Comparison of ENCODE assay signal across 10 cellular contexts in the genomic region with DNA sequence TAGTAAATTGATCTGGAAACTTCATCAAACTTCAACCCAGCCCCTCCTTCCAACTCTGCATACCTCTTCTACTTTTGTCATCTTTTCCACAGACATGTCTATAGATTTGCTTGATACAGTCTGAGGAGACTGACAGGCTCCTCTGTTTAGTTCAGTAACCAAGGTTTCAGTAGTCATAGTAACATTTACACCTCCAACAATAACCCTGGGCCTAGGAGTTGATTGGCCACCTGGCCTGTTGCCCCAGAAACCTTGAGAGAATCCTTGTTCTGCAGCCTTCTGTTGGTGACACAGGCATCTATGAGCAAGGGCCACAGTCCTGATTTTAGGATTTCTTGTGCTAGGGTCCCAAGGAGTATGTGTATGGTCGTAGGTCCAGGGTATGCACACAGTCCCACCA. TPM values are rescaled to one million over a fixed set of nuclear protein-coding genes. Genes with fewer than 3 reads are reported as not detected.
DNase-seq lines count a peak whose midpoint lies in the region; ATAC-seq and TF ChIP-seq lines count a peak whose summit lies in the region.
"Had no signal": no experiment of that assay in that cellular context is flagged by ENCODE, and none has a peak within 500 bp of the region (broad histone marks: within the 10 kb centered on the region; RNA-seq: fewer than 3 reads in every experiment).

A gene (minus strand): TSS at position 122 of the 400 bp plus-strand sequence. CDS start 26 bp downstream, at position 96.

- CTCF ChIA-PET in CD8-positive, alpha-beta T cell (lab: Charles Lee): interaction anchor here (1.2 kb wide), 1 partner anchor 14 kb away, joined by 3 read pairs; a partner anchor contains a TSS

- peaks cover 49% of the 10 kb centered on the region for H3K36me3 Mint-ChIP-seq in CD8-positive, alpha-beta T cell

- peak; percentile 40 for ATAC-seq in CD8-positive, alpha-beta T cell

- no peak within 1 kb of the TSS for H3K4me3 ChIP-seq in CD8-positive, alpha-beta T cell (ENCODE audit: low read depth, low read length)
- H3K4me3 ChIP-seq in epithelial cell of esophagus (ENCODE audit: low read length): no peak within 1 kb of the TSS
- no peak within 1 kb of the TSS for H3K4me3 ChIP-seq in transverse colon
- H3K4me3 ChIP-seq: upper lobe of left lung had no signal

- 85% methylated on average over 1 of the region's 1 CpG; no CpG with 5 or more reads in 1 of the 2 donors for WGBS in transverse colon (ENCODE audit: low coverage in 1 of 2), 2 donors

- H3K36me3 ChIP-seq in CD8-positive, alpha-beta T cell (ENCODE audit: insufficient read depth, low read length): peaks cover 30% of the 10 kb centered on the region
- H3K36me3 ChIP-seq in transverse colon: peaks cover 0 to 49% (median 24%) of the 10 kb centered on the region in 4 donors

- H3K9me3 Mint-ChIP-seq in CD8-positive, alpha-beta T cell: no peaks in the 10 kb centered on the region

- TF ChIP-seq CTCF in 22Rv1 (IDR thresholded peaks at IDR 0.05) (no peak), epithelial cell of esophagus (IDR thresholded peaks at IDR 0.05; ENCODE audit: insufficient read depth, low read depth, low read length, missing control alignments) (no peak), transverse colon (IDR thresholded peaks at IDR 0.05) (no peak)
- TF ChIP-seq CTCF in CD8-positive, alpha-beta T cell (IDR thresholded peaks at IDR 0.05): no peak

- in situ Hi-C loops in transverse colon (cut with MboI; ENCODE audit: low pct_ligation_motif_present in 1 of 4, low pct_unique_long_range_greater_than_20kb in 1 of 4, low sequenced_read_pairs in 3 of 4): no loop called here

- DNase-seq in CD8-positive, alpha-beta T cell: peak in 1 of 7 experiments; percentile 23
- DNase-seq in RKO (ENCODE audit: low spot score) (peak; percentile 46), epithelial cell of esophagus (ENCODE audit: low read depth) (peak; percentile 32), NK-92 (lab: John Stamatoyannopoulos, UW; ENCODE audit: unreplicated experiment) (no peak), activated gamma-delta T cell (lab: John Stamatoyannopoulos, UW) (no peak), NCI-H1436 (lab: John Stamatoyannopoulos, UW) (no peak), transverse colon (no peak)
- DNase-seq: NCI-H526 treated with DMSO at 0.1 percent for 48 hours, upper lobe of left lung had no signal

- intact Hi-C loops in CD8-positive, alpha-beta T cell (cut with DNase I, micrococcal nuclease): no loop called here
- intact Hi-C loops in transverse colon (cut with DNase I; ENCODE audit: low total_unique reads): no loop called here

- POLR2A ChIA-PET in CD8-positive, alpha-beta T cell (lab: Charles Lee): no interaction called here

- TF ChIP-seq POLR2A in transverse colon (IDR thresholded peaks at IDR 0.05): no peak

- H3K9me3 ChIP-seq in CD8-positive, alpha-beta T cell (ENCODE audit: low read length): no peaks in the 10 kb centered on the region
- H3K9me3 ChIP-seq in transverse colon: no peaks in the 10 kb centered on the region
- H3K9me3 ChIP-seq: upper lobe of left lung had no signal

- no peak within 1 kb of the TSS for H3K4me3 Mint-ChIP-seq in CD8-positive, alpha-beta T cell

- no peaks in the 10 kb centered on the region for H3K4me1 ChIP-seq in CD8-positive, alpha-beta T cell (ENCODE audit: insufficient read depth, low read length)
- H3K4me1 ChIP-seq in transverse colon: no peaks in the 10 kb centered on the region
- H3K4me1 ChIP-seq: upper lobe of left lung had no signal

- no peaks in the 10 kb centered on the region for H3K27me3 Mint-ChIP-seq in CD8-positive, alpha-beta T cell (ENCODE audit: low read depth)

- peak within 1 kb of the TSS; percentile 22; the same call in 1 of the 2 replicates for H3K27ac ChIP-seq in 22Rv1
- no peak within 1 kb of the TSS for H3K27ac ChIP-seq in CD8-positive, alpha-beta T cell (ENCODE audit: low read depth, low read length)
- no peak within 1 kb of the TSS for H3K27ac ChIP-seq in transverse colon

- no peak for TF ChIP-seq EP300 in transverse colon (IDR thresholded peaks at IDR 0.05; ENCODE audit: low read depth)

- H3K27ac Mint-ChIP-seq in CD8-positive, alpha-beta T cell: peak within 1 kb of the TSS; percentile 25

- no peaks in the 10 kb centered on the region for H3K4me1 Mint-ChIP-seq in CD8-positive, alpha-beta T cell (ENCODE audit: low read depth)

- H3K27me3 ChIP-seq in CD8-positive, alpha-beta T cell (ENCODE audit: insufficient read depth, low read length): no peaks in the 10 kb centered on the region
- no peaks in the 10 kb centered on the region for H3K27me3 ChIP-seq in transverse colon
- H3K27me3 ChIP-seq: upper lobe of left lung had no signal

RNA-seq across cellular contexts. Expression of the gene that starts here (rescaled TPM):
- not detected for total RNA-seq in CD8-positive, alpha-beta T cell
- not detected for total RNA-seq in transverse colon

Comparison
In these comparisons a context has a peak if more than half of its experiments do, and no peak if none do; other contexts are left out.
1. Peak in ATAC-seq in CD8-positive, alpha-beta T cell; RNA of the gene not detected or under 1 TPM.
2. DNase-seq: peak in RKO (single experiment) and epithelial cell of esophagus (single experiment); none in NK-92 (single experiment), activated gamma-delta T cell (single experiment), NCI-H1436 (single experiment) and transverse colon (single experiment).